12 cellular contexts compared by ENCODE assay signal in genomic region chr10:46246400-46247180, GRCh38. TPM values are rescaled to one million over a fixed set of nuclear protein-coding genes. Genes with fewer than 3 reads are reported as not detected.
DNase-seq lines count a peak whose midpoint lies in the region; ATAC-seq and TF ChIP-seq lines count a peak whose summit lies in the region.
"Not testable (repeated sequence)": the region's sequence is repeated elsewhere in the genome, so short reads cannot be mapped to it uniquely, and the experiment has no call there.
"Had no signal": no experiment of that assay in that cellular context is flagged by ENCODE, and none has a peak within 500 bp of the region (broad histone marks: within the 10 kb centered on the region; RNA-seq: fewer than 3 reads in every experiment).

No MANE protein-coding gene starts in this region.

- peaks cover 12% of the 10 kb centered on the region for H3K9me3 Mint-ChIP-seq in CD4-positive, alpha-beta T cell
- H3K9me3 Mint-ChIP-seq in activated T-cell treated with anti-CD3 and anti-CD28 coated beads, Interleukin-2, amount 50 U/mL, for 24 hours: peaks cover 17% of the 10 kb centered on the region
- peaks cover 7 to 29% (median 16%) of the 10 kb centered on the region in 11 donors for H3K9me3 Mint-ChIP-seq in naive thymus-derived CD4-positive, alpha-beta T cell
- H3K9me3 Mint-ChIP-seq in stimulated activated memory B cell treated with anti-CD40 and anti-IgM and Interleukin-4, amounts not matched to agents 10 μg/mL and 1 μg/mL and 100 μg/mL, for 72 hours: peaks cover 12% of the 10 kb centered on the region

- H3K4me1 ChIP-seq in Panc1 (ENCODE audit: control insufficient read depth, insufficient read depth, low read length); adipocyte (ENCODE audit: control insufficient read depth, insufficient read depth, low read length); foreskin keratinocyte; naive thymus-derived CD4-positive, alpha-beta T cell (ENCODE audit: control insufficient read depth in 2 of 2, insufficient read depth in 2 of 2, low read length in 2 of 2); vagina: not testable (repeated sequence)

- intact Hi-C loops in CD4-positive, alpha-beta T cell (cut with DNase I, micrococcal nuclease); Panc1 (cut with micrococcal nuclease; ENCODE audit: unreplicated experiment); naive thymus-derived CD4-positive, alpha-beta T cell (cut with micrococcal nuclease); vagina (cut with DNase I): not testable (repeated sequence)

- H3K36me3 ChIP-seq in Panc1 (ENCODE audit: control insufficient read depth, insufficient read depth, low read length); adipocyte (ENCODE audit: control insufficient read depth, insufficient read depth, low read length, severe bottlenecking); vagina: not testable (repeated sequence)
- peaks cover 0 to 58% (median 0%) of the 10 kb centered on the region in 3 experiments for H3K36me3 ChIP-seq in naive thymus-derived CD4-positive, alpha-beta T cell (ENCODE audit: control insufficient read depth in 2 of 3, insufficient read depth in 3 of 3, low read length in 3 of 3)

- H3K9ac ChIP-seq in adipocyte (ENCODE audit: low read length): not testable (repeated sequence)

- peaks cover 93% of the 10 kb centered on the region for H3K36me3 Mint-ChIP-seq in CD4-positive, alpha-beta T cell (ENCODE audit: low read depth)
- peaks cover 52% of the 10 kb centered on the region for H3K36me3 Mint-ChIP-seq in activated T-cell treated with anti-CD3 and anti-CD28 coated beads, Interleukin-2, amount 50 U/mL, for 24 hours (ENCODE audit: low read depth)
- peaks cover 26 to 78% (median 46%) of the 10 kb centered on the region in 5 donors for H3K36me3 Mint-ChIP-seq in naive thymus-derived CD4-positive, alpha-beta T cell
- H3K36me3 Mint-ChIP-seq in stimulated activated memory B cell treated with anti-CD40 and anti-IgM and Interleukin-4, amounts not matched to agents 10 μg/mL and 1 μg/mL and 100 μg/mL, for 72 hours: peaks cover 26% of the 10 kb centered on the region

- peaks cover 16% of the 10 kb centered on the region for H3K9me3 ChIP-seq in CD4-positive, alpha-beta T cell (ENCODE audit: control insufficient read depth, low read length)
- H3K9me3 ChIP-seq in Panc1 (ENCODE audit: control insufficient read depth, insufficient read depth, low read depth, low read length); vagina: not testable (repeated sequence)
- H3K9me3 ChIP-seq in adipocyte (ENCODE audit: control insufficient read depth, low read length): peaks cover 19% of the 10 kb centered on the region
- H3K9me3 ChIP-seq in naive thymus-derived CD4-positive, alpha-beta T cell (ENCODE audit: control insufficient read depth in 2 of 3, low read length in 3 of 3): peaks cover 0 to 12% (median 7%) of the 10 kb centered on the region in 3 experiments

- H3K27me3 ChIP-seq in CD4-positive, alpha-beta T cell (ENCODE audit: control insufficient read depth, insufficient read depth, low read length); Panc1 (ENCODE audit: control insufficient read depth, insufficient read depth, low read length); naive thymus-derived CD4-positive, alpha-beta T cell (ENCODE audit: control insufficient read depth in 2 of 2, insufficient read depth in 2 of 2, low read length in 2 of 2); vagina: not testable (repeated sequence)
- H3K27me3 ChIP-seq in adipocyte (replicated peaks; ENCODE audit: control insufficient read depth, insufficient read depth, low read length) (peaks cover 12% of the 10 kb centered on the region), foreskin keratinocyte (peaks cover 21% of the 10 kb centered on the region)

- peaks cover 49% of the 10 kb centered on the region for H3K4me1 Mint-ChIP-seq in CD4-positive, alpha-beta T cell (ENCODE audit: low read depth)
- peaks cover 16% of the 10 kb centered on the region for H3K4me1 Mint-ChIP-seq in activated T-cell treated with anti-CD3 and anti-CD28 coated beads, Interleukin-2, amount 50 U/mL, for 24 hours (ENCODE audit: low read depth)
- peaks cover 9 to 35% (median 27%) of the 10 kb centered on the region in 7 donors for H3K4me1 Mint-ChIP-seq in naive thymus-derived CD4-positive, alpha-beta T cell
- H3K4me1 Mint-ChIP-seq in stimulated activated memory B cell treated with anti-CD40 and anti-IgM and Interleukin-4, amounts not matched to agents 10 μg/mL and 1 μg/mL and 100 μg/mL, for 72 hours: not testable (repeated sequence)

- not testable (repeated sequence) for TF ChIP-seq CTCF in CD4-positive, alpha-beta T cell (IDR thresholded peaks at IDR 0.05); Panc1 (IDR thresholded peaks at IDR 0.05); foreskin keratinocyte (conservative IDR thresholded peaks at IDR 0.05); vagina (IDR thresholded peaks at IDR 0.05)

- peak in 1 of 10 experiments; percentile 28 for DNase-seq in CD4-positive, alpha-beta T cell
- not testable (repeated sequence) for DNase-seq in Panc1 (ENCODE audit: low read depth, low spot score); foreskin keratinocyte
- peak; percentile 18 for DNase-seq in activated T-cell treated with anti-CD3 and anti-CD28 coated beads, Interleukin-2, amount 50 U/mL, for 24 hours
- DNase-seq in adipocyte (ENCODE audit: low read depth): peak; percentile 19
- DNase-seq in naive thymus-derived CD4-positive, alpha-beta T cell: peak in 1 of 9 donors; percentile 15
- DNase-seq in vagina (ENCODE audit: extremely low spot score in 2 of 2): peak; percentile 54 to 64

- not testable (repeated sequence) for H3K27me3 Mint-ChIP-seq in CD4-positive, alpha-beta T cell; activated T-cell treated with anti-CD3 and anti-CD28 coated beads, Interleukin-2, amount 50 U/mL, for 24 hours; naive thymus-derived CD4-positive, alpha-beta T cell; stimulated activated memory B cell treated with anti-CD40 and anti-IgM and Interleukin-4, amounts not matched to agents 10 μg/mL and 1 μg/mL and 100 μg/mL, for 72 hours

- in situ Hi-C loops in Panc1 (cut with HindIII; ENCODE audit: low pct_unique_long_range_greater_than_20kb, low sequenced_read_pairs): not testable (repeated sequence)

- H3K27ac ChIP-seq in CD4-positive, alpha-beta T cell (ENCODE audit: low read depth, low read length); Panc1 (ENCODE audit: low read length); foreskin keratinocyte; naive thymus-derived CD4-positive, alpha-beta T cell (ENCODE audit: low read depth, low read length); vagina: not testable (repeated sequence)

- H3K4me3 ChIP-seq in Panc1 (ENCODE audit: low read depth in 2 of 2, low read length in 2 of 2); adipocyte (ENCODE audit: low read length); naive thymus-derived CD4-positive, alpha-beta T cell (ENCODE audit: low read length); vagina: not testable (repeated sequence)

- not testable (repeated sequence) for BruUV-seq in Panc1 (replicated peaks; lab: Mats Ljungman, UMichigan)

- H3K27ac Mint-ChIP-seq in CD4-positive, alpha-beta T cell: peak overlapping the region; percentile 69
- not testable (repeated sequence) for H3K27ac Mint-ChIP-seq in activated T-cell treated with anti-CD3 and anti-CD28 coated beads, Interleukin-2, amount 50 U/mL, for 24 hours; stimulated activated memory B cell treated with anti-CD40 and anti-IgM and Interleukin-4, amounts not matched to agents 10 μg/mL and 1 μg/mL and 100 μg/mL, for 72 hours
- peak overlapping the region in 3 of 9 donors; percentile 6 to 78 (median 36) for H3K27ac Mint-ChIP-seq in naive thymus-derived CD4-positive, alpha-beta T cell

- POLR2A ChIA-PET in CD4-positive, alpha-beta T cell (lab: Charles Lee); Panc1 (lab: Charles Lee); naive thymus-derived CD4-positive, alpha-beta T cell (lab: Charles Lee): not testable (repeated sequence)

- not testable (repeated sequence) for ATAC-seq in CD4-positive, alpha-beta T cell (ENCODE audit: poor library complexity)
- ATAC-seq in Panc1 (peak; percentile 55; the same call in 1 of the 2 replicates), foreskin keratinocyte (peak; percentile 20)
- ATAC-seq in naive thymus-derived CD4-positive, alpha-beta T cell: peak; percentile 20
- ATAC-seq in stimulated activated memory B cell treated with anti-CD40 and anti-IgM and Interleukin-4, amounts not matched to agents 10 μg/mL and 1 μg/mL and 100 μg/mL, for 72 hours: peak; percentile 17

- not testable (repeated sequence) for H3K4me3 Mint-ChIP-seq in CD4-positive, alpha-beta T cell; activated T-cell treated with anti-CD3 and anti-CD28 coated beads, Interleukin-2, amount 50 U/mL, for 24 hours; stimulated activated memory B cell treated with anti-CD40 and anti-IgM and Interleukin-4, amounts not matched to agents 10 μg/mL and 1 μg/mL and 100 μg/mL, for 72 hours
- peak overlapping the region in 1 of 10 donors; percentile 29 for H3K4me3 Mint-ChIP-seq in naive thymus-derived CD4-positive, alpha-beta T cell

- not testable (repeated sequence) for TF ChIP-seq POLR2A in vagina (IDR thresholded peaks at IDR 0.05)

- CTCF ChIA-PET in CD4-positive, alpha-beta T cell (lab: Charles Lee); Panc1 (lab: Charles Lee); naive thymus-derived CD4-positive, alpha-beta T cell (lab: Charles Lee): not testable (repeated sequence)

RNA-seq across cellular contexts. Expression of gene ANTXRL, which starts 40.2 kb away (rescaled TPM):
- not detected for total RNA-seq in CD4-positive, alpha-beta T cell
- total RNA-seq in Panc1 (2021; ENCODE audit: unreplicated experiment) (not detected), foreskin keratinocyte (not detected in 2 replicates), vagina (not detected)
- polyA plus RNA-seq in Panc1 (2012; ENCODE audit: insufficient read length): not detected
- polyA plus RNA-seq in foreskin keratinocyte: not detected in 2 replicates
- total RNA-seq in naive thymus-derived CD4-positive, alpha-beta T cell: under 1 TPM in 1 of 5 experiments, not detected in 4; 0.97 TPM
- polyA plus RNA-seq in naive thymus-derived CD4-positive, alpha-beta T cell: not detected
- total RNA-seq: PC-3, Right ventricle myocardium inferior, RPMI7951 had no signal
- polyA plus RNA-seq: CD14-positive monocyte had no signal
